In genomic region chr1:163706915-163707314, GRCh38 we compare ENCODE assay signal across 21 cellular contexts.
"Had no signal": no experiment of that assay in that cellular context is flagged by ENCODE, and none has a peak within 500 bp of the region (broad histone marks: within the 10 kb centered on the region; RNA-seq: fewer than 3 reads in every experiment).

No MANE protein-coding gene starts in this region.

- H3K9me3 ChIP-seq: body of pancreas, uterus had no signal

- H3K36me3 ChIP-seq: esophagus muscularis mucosa, left ventricle myocardium inferior, uterus had no signal

- H3K27me3 ChIP-seq: body of pancreas, esophagus muscularis mucosa, uterus had no signal

- H3K27ac ChIP-seq: body of pancreas, esophagus muscularis mucosa, left ventricle myocardium inferior, uterus, VCaP had no signal

- H3K4me1 ChIP-seq: body of pancreas, esophagus muscularis mucosa, left ventricle myocardium inferior, uterus had no signal

- FAIRE-seq: frontal cortex had no signal

- H3K4me3 ChIP-seq: body of pancreas, esophagus muscularis mucosa, left ventricle myocardium inferior, uterus had no signal

- ATAC-seq: activated CD4-positive, CD25-positive, alpha-beta regulatory T cell treated with anti-CD3 and anti-CD28 coated beads, Interleukin-2, amount 50 U/mL, for 24 hours; activated CD8-positive, alpha-beta T cell treated with anti-CD3 and anti-CD28 coated beads for 36 hours; body of pancreas; natural killer cell; stimulated activated naive B cell treated with anti-CD40 and anti-IgM and Interleukin-4, amounts not matched to agents 10 μg/mL and 1 μg/mL and 100 μg/mL, for 72 hours had no signal

- DNase-seq: activated CD4-positive, alpha-beta T cell treated with anti-CD3 and anti-CD28 coated beads, Interleukin-2, amount 10 ng/mL, durations not matched to agents 7 days and 5 days; activated CD8-positive, alpha-beta T cell treated with anti-CD3 and anti-CD28 coated beads for 36 hours; activated gamma-delta T cell; anterior cingulate cortex; body of pancreas; effector memory CD4-positive, alpha-beta T cell; head of caudate nucleus; hypothalamus; left ventricle myocardium inferior; midbrain; natural killer cell; retina; stimulated activated CD4-positive, alpha-beta T cell treated with anti-CD3 and anti-CD28 coated beads, Interleukin-2, amount 100 ng/mL, for 48 hours; stimulated activated CD8-positive, alpha-beta memory T cell treated with anti-CD3 and anti-CD28 coated beads, Interleukin-4, amount 100 ng/mL, for 48 hours; stimulated activated naive B cell treated with anti-CD40 and anti-IgM and Interleukin-4, amounts not matched to agents 10 μg/mL and 1 μg/mL and 100 μg/mL, for 72 hours; trophoblast cell; uterus had no signal
